Comparison of ENCODE assay signal across 12 cellular contexts in genomic region chr15:84099181-84099580, GRCh38.
DNase-seq lines count a peak whose midpoint lies in the region; ATAC-seq lines count a peak whose summit lies in the region.
"Had no signal": no experiment of that assay in that cellular context is flagged by ENCODE, and none has a peak within 500 bp of the region (broad histone marks: within the 10 kb centered on the region; RNA-seq: fewer than 3 reads in every experiment).

No MANE protein-coding gene starts in this region.

- H3K4me3 ChIP-seq in BLaER1 = no peak overlapping the region

- intact Hi-C loops in left cardiac atrium (cut with DNase I) = no loop called here

- peaks cover 12% of the 10 kb centered on the region for H3K4me1 ChIP-seq in BLaER1

- no peak overlapping the region for H3K27ac ChIP-seq in BLaER1
- H3K27ac ChIP-seq: C4-2B had no signal

- H3K9ac ChIP-seq in BLaER1 = no peak overlapping the region

- H3K4me2 ChIP-seq in BLaER1 = peak overlapping the region; percentile 66

- no peaks in the 10 kb centered on the region for H3K27me3 ChIP-seq in BLaER1

- peak; percentile 69 for ATAC-seq in HG02981 (IDR thresholded peaks at IDR 0.05; ENCODE audit: unreplicated experiment)
- ATAC-seq in left cardiac atrium = no peak
- ATAC-seq in HG03108 (IDR thresholded peaks at IDR 0.05; ENCODE audit: unreplicated experiment) = no peak
- ATAC-seq in HG02642 (IDR thresholded peaks at IDR 0.05; ENCODE audit: poor library complexity, unreplicated experiment) = no peak
- ATAC-seq: left colon had no signal

- H3K36me3 ChIP-seq in BLaER1 = no peaks in the 10 kb centered on the region

- H3K9me3 ChIP-seq in BLaER1 = no peaks in the 10 kb centered on the region

- DNase-seq in SKM-1 (lab: John Stamatoyannopoulos, UW; ENCODE audit: unreplicated experiment) (peak; percentile 86), left cardiac atrium (peak; percentile 52), OCI-M2 (lab: John Stamatoyannopoulos, UW; ENCODE audit: unreplicated experiment) (no peak), 8988T (no peak)
- DNase-seq: erythroblast, NCI-H774 had no signal

- no peaks in the 10 kb centered on the region for H4K20me1 ChIP-seq in BLaER1

Comparison
In these comparisons a context has a peak if more than half of its experiments do, and no peak if none do; other contexts are left out.
1. DNase-seq: peak in SKM-1 (single experiment) and left cardiac atrium (single experiment); none in OCI-M2 (single experiment) and 8988T (single experiment).